ENCODE assay signal across 8 cellular contexts in genomic region chr10:19816420-19817250, GRCh38. TPM values are rescaled to one million over a fixed set of nuclear protein-coding genes. Genes with fewer than 3 reads are reported as not detected.
DNase-seq lines count a peak whose midpoint lies in the region; ATAC-seq and TF ChIP-seq lines count a peak whose summit lies in the region.

Gene PLXDC2 (plus strand): TSS chr10:19816432.

- DNase-seq in NOMO-1 (lab: John Stamatoyannopoulos, UW; ENCODE audit: unreplicated experiment in 2 of 2): peak; percentile 75 to 83
- peak; percentile 86 for DNase-seq in chondrocyte (ENCODE audit: low spot score)
- peak; percentile 71 for DNase-seq in kidney tubule cell (ENCODE audit: low spot score)
- DNase-seq in effector CD4-positive, alpha-beta T cell: no peak

- TF ChIP-seq CTCF in C4-2B (conservative IDR thresholded peaks at IDR 0.05): no peak
- no peak for TF ChIP-seq CTCF in chondrocyte (IDR thresholded peaks at IDR 0.05)

- H3K27ac Mint-ChIP-seq in chondrocyte (ENCODE audit: unreplicated experiment): peak within 1 kb of the TSS; percentile 97
- no peak within 1 kb of the TSS for H3K27ac Mint-ChIP-seq in stimulated activated memory B cell treated with anti-CD40 and anti-IgM and Interleukin-4, amounts not matched to agents 10 μg/mL and 1 μg/mL and 100 μg/mL, for 72 hours

- ATAC-seq in GM21515 (IDR thresholded peaks at IDR 0.05; ENCODE audit: unreplicated experiment) (peak; percentile 39), GM21737 (IDR thresholded peaks at IDR 0.05; ENCODE audit: unreplicated experiment) (no peak)
- peak; percentile 65 for ATAC-seq in stimulated activated memory B cell treated with anti-CD40 and anti-IgM and Interleukin-4, amounts not matched to agents 10 μg/mL and 1 μg/mL and 100 μg/mL, for 72 hours

- H3K4me1 Mint-ChIP-seq in chondrocyte (ENCODE audit: low read depth): peaks cover 54% of the 10 kb centered on the region
- H3K4me1 Mint-ChIP-seq in stimulated activated memory B cell treated with anti-CD40 and anti-IgM and Interleukin-4, amounts not matched to agents 10 μg/mL and 1 μg/mL and 100 μg/mL, for 72 hours: peaks cover 11% of the 10 kb centered on the region

- peak within 1 kb of the TSS; percentile 98 for H3K4me3 Mint-ChIP-seq in chondrocyte (ENCODE audit: unreplicated experiment)
- H3K4me3 Mint-ChIP-seq in stimulated activated memory B cell treated with anti-CD40 and anti-IgM and Interleukin-4, amounts not matched to agents 10 μg/mL and 1 μg/mL and 100 μg/mL, for 72 hours: peak within 1 kb of the TSS; percentile 46

- peaks cover 3% of the 10 kb centered on the region for H3K9me3 Mint-ChIP-seq in chondrocyte (ENCODE audit: low read depth)
- H3K9me3 Mint-ChIP-seq in stimulated activated memory B cell treated with anti-CD40 and anti-IgM and Interleukin-4, amounts not matched to agents 10 μg/mL and 1 μg/mL and 100 μg/mL, for 72 hours: peaks cover 2% of the 10 kb centered on the region

- peaks cover 6% of the 10 kb centered on the region for H3K36me3 Mint-ChIP-seq in chondrocyte (ENCODE audit: low read depth)
- H3K36me3 Mint-ChIP-seq in stimulated activated memory B cell treated with anti-CD40 and anti-IgM and Interleukin-4, amounts not matched to agents 10 μg/mL and 1 μg/mL and 100 μg/mL, for 72 hours: no peaks in the 10 kb centered on the region

- H3K27ac ChIP-seq in C4-2B: peak within 1 kb of the TSS; percentile 74

- H3K27me3 Mint-ChIP-seq in chondrocyte (ENCODE audit: low read depth): no peaks in the 10 kb centered on the region
- H3K27me3 Mint-ChIP-seq in stimulated activated memory B cell treated with anti-CD40 and anti-IgM and Interleukin-4, amounts not matched to agents 10 μg/mL and 1 μg/mL and 100 μg/mL, for 72 hours: peaks cover 44% of the 10 kb centered on the region

RNA-seq across cellular contexts. Expression of gene PLXDC2, which starts in this region (rescaled TPM):
- 84.3 to 203 TPM (median 88.5 TPM) in 3 replicates for total RNA-seq in chondrocyte
